ENCODE assay signal across 8 cellular contexts in genomic region chrX:48631376-48632090, GRCh38.
DNase-seq lines count a peak whose midpoint lies in the region; ATAC-seq lines count a peak whose summit lies in the region.

No MANE protein-coding gene starts in this region.

- H3K4me1 Mint-ChIP-seq in memory B cell = no peaks in the 10 kb centered on the region

- no peak overlapping the region for H3K4me3 Mint-ChIP-seq in memory B cell

- no peak overlapping the region for H3K27ac Mint-ChIP-seq in memory B cell

- peak; percentile 36 for DNase-seq in NK-92 treated with Interleukin-12 subunit alpha and Interleukin-12 subunit beta, amount 100 ng/mL, for 24 hours (lab: John Stamatoyannopoulos, UW)
- DNase-seq in NK-92 (lab: John Stamatoyannopoulos, UW; ENCODE audit: unreplicated experiment) = no peak
- DNase-seq in NCI-H82 (lab: John Stamatoyannopoulos, UW) = peak; percentile 95
- peak; percentile 72 for DNase-seq in activated CD8-positive, alpha-beta memory T cell treated with anti-CD3 and anti-CD28 coated beads for 24 hours
- peak; percentile 41 for DNase-seq in effector CD8-positive, alpha-beta T cell (lab: John Stamatoyannopoulos, UW)
- DNase-seq in memory B cell (ENCODE audit: low spot score in 2 of 2) = peak; percentile 45 to 57
- DNase-seq in stimulated activated CD8-positive, alpha-beta memory T cell treated with anti-CD3 and anti-CD28 coated beads, Interleukin-15, amount 100 ng/mL, for 24 hours (ENCODE audit: low read depth) = peak; percentile 1

- no peaks in the 10 kb centered on the region for H3K9me3 Mint-ChIP-seq in memory B cell

- H3K27me3 Mint-ChIP-seq in memory B cell = peaks cover 1% of the 10 kb centered on the region

- no peaks in the 10 kb centered on the region for H3K36me3 Mint-ChIP-seq in memory B cell

- ATAC-seq in HG03378 (IDR thresholded peaks at IDR 0.05; ENCODE audit: unreplicated experiment) (peak; percentile 75), memory B cell (ENCODE audit: low read depth) (peak; percentile 97)
